9 cellular contexts compared by ENCODE assay signal in genomic region chrX:65690057-65690855, GRCh38. TPM values are rescaled to one million over a fixed set of nuclear protein-coding genes. Genes with fewer than 3 reads are reported as not detected.
DNase-seq lines count a peak whose midpoint lies in the region; ATAC-seq and TF ChIP-seq lines count a peak whose summit lies in the region.
"Had no signal": no experiment of that assay in that cellular context is flagged by ENCODE, and none has a peak within 500 bp of the region (broad histone marks: within the 10 kb centered on the region; RNA-seq: fewer than 3 reads in every experiment).

No MANE protein-coding gene starts in this region.

- H3K27ac Mint-ChIP-seq in activated T-cell treated with anti-CD3 and anti-CD28 coated beads, Interleukin-2, amount 50 U/mL, for 72 hours, result peak overlapping the region; percentile 82

- no peak for ATAC-seq in activated T-cell treated with anti-CD3 and anti-CD28 coated beads, Interleukin-2, amount 50 U/mL, for 72 hours (replicated peaks in 1 of 2)
- peak; percentile 56 to 85 for ATAC-seq in upper lobe of left lung (ENCODE audit: low FRiP score in 2 of 2)
- ATAC-seq in HG03139 (IDR thresholded peaks at IDR 0.05; ENCODE audit: unreplicated experiment), result no peak
- ATAC-seq in HG03571 (IDR thresholded peaks at IDR 0.05; ENCODE audit: unreplicated experiment), result no peak

- peaks cover 72 to 81% (median 76%) of the 10 kb centered on the region in 4 donors for H3K4me1 ChIP-seq in upper lobe of left lung

- no peaks in the 10 kb centered on the region for H3K9me3 ChIP-seq in upper lobe of left lung

- H3K36me3 Mint-ChIP-seq in activated T-cell treated with anti-CD3 and anti-CD28 coated beads, Interleukin-2, amount 50 U/mL, for 72 hours (ENCODE audit: insufficient read depth in 2 of 2), result peaks cover 8 to 18% of the 10 kb centered on the region in 2 donors

- no peaks in the 10 kb centered on the region for H3K27me3 ChIP-seq in upper lobe of left lung

- H3K36me3 ChIP-seq in upper lobe of left lung, result no peaks in the 10 kb centered on the region

- H3K27me3 Mint-ChIP-seq in activated T-cell treated with anti-CD3 and anti-CD28 coated beads, Interleukin-2, amount 50 U/mL, for 72 hours (ENCODE audit: low read depth), result no peaks in the 10 kb centered on the region

- no peak for TF ChIP-seq CTCF in upper lobe of left lung (IDR thresholded peaks at IDR 0.05)

- peaks cover 92% of the 10 kb centered on the region for H3K4me1 Mint-ChIP-seq in activated T-cell treated with anti-CD3 and anti-CD28 coated beads, Interleukin-2, amount 50 U/mL, for 72 hours (ENCODE audit: low read depth)

- H3K4me3 ChIP-seq in upper lobe of left lung, result no peak overlapping the region

- peak overlapping the region; percentile 14 to 52 for H3K4me3 Mint-ChIP-seq in activated T-cell treated with anti-CD3 and anti-CD28 coated beads, Interleukin-2, amount 50 U/mL, for 72 hours

- H3K27ac ChIP-seq in adipose tissue (ENCODE audit: low read depth, low read length), result peak overlapping the region; percentile 38
- peak overlapping the region; percentile 30 to 54 (median 52) for H3K27ac ChIP-seq in upper lobe of left lung
- H3K27ac ChIP-seq: C4-2B had no signal

- H3K9me3 Mint-ChIP-seq in activated T-cell treated with anti-CD3 and anti-CD28 coated beads, Interleukin-2, amount 50 U/mL, for 72 hours, result peaks cover 0 to 2% of the 10 kb centered on the region in 2 donors

- no peak for TF ChIP-seq EP300 in upper lobe of left lung (IDR thresholded peaks at IDR 0.05)

- DNase-seq in activated T-cell treated with anti-CD3 and anti-CD28 coated beads, Interleukin-2, amount 50 U/mL, for 72 hours, result no peak
- no peak for DNase-seq in activated T-cell treated with anti-CD3 and anti-CD28 coated beads, Interleukin-2, amount 50 U/mL, for 1 hour
- DNase-seq in kidney glomerular epithelial cell (lab: John Stamatoyannopoulos, UW), result peak; percentile 22
- no peak for DNase-seq in upper lobe of left lung
- DNase-seq in NCI-H187 (lab: John Stamatoyannopoulos, UW), result no peak

- no peak for TF ChIP-seq POLR2A in upper lobe of left lung (IDR thresholded peaks at IDR 0.05)

- WGBS in adipose tissue, 3 donors, result 39 to 64% (median 49%) methylated on average over 5 of the region's 5 CpGs
- 59% methylated on average over 4 to 5 of the region's 5 CpGs for WGBS in upper lobe of left lung, 2 donors

RNA-seq across cellular contexts. Expression of gene MSN, which starts 22.8 kb away (rescaled TPM):
- total RNA-seq in activated T-cell treated with anti-CD3 and anti-CD28 coated beads, Interleukin-2, amount 50 U/mL, for 72 hours, result 100 to 1,000 TPM; 281 to 298 TPM
- 100 to 1,000 TPM in 2 of 3 donors, 10 to 100 TPM in 1; 22.7 to 198 (median 172) TPM for polyA plus RNA-seq in adipose tissue
- total RNA-seq in upper lobe of left lung, result 100 to 1,000 TPM; 160 to 508 (median 380) TPM

Comparison
In these comparisons a context has a peak if more than half of its experiments do, and no peak if none do; other contexts are left out.
1. ATAC-seq: peak in upper lobe of left lung (2 of 2); none in activated T-cell treated with anti-CD3 and anti-CD28 coated beads, Interleukin-2, amount 50 U/mL, for 72 hours (0 of 2), HG03139 (single experiment) and HG03571 (single experiment).